In the genomic region with DNA sequence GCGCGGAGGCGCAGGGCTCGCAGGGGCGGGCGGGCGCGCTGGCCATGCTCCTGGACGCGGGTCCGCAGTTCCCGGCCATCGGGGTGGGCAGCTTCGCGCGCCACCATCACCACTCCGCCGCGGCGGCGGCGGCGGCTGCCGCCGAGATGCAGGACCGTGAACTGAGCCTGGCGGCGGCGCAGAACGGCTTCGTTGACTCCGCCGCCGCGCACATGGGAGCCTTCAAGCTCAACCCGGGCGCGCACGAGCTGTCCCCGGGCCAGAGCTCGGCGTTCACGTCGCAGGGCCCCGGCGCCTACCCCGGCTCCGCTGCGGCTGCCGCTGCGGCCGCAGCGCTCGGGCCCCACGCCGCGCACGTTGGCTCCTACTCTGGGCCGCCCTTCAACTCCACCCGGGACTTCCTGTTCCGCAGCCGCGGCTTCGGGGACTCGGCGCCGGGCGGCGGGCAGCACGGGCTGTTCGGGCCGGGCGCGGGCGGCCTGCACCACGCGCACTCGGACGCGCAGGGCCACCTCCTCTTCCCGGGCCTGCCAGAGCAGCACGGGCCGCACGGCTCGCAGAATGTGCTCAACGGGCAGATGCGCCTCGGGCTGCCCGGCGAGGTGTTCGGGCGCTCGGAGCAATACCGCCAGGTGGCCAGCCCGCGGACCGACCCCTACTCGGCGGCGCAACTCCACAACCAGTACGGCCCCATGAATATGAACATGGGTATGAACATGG, we compare ENCODE assay signal across 9 cellular contexts. TPM values are rescaled to one million over a fixed set of nuclear protein-coding genes. Genes with fewer than 3 reads are reported as not detected.
DNase-seq lines count a peak whose midpoint lies in the region; ATAC-seq and TF ChIP-seq lines count a peak whose summit lies in the region.
"Had no signal": no experiment of that assay in that cellular context is flagged by ENCODE, and none has a peak within 500 bp of the region (broad histone marks: within the 10 kb centered on the region; RNA-seq: fewer than 3 reads in every experiment).

No MANE protein-coding gene starts in this region.

- DNase-seq in Right ventricle myocardium superior (peak; percentile 36), cardiac septum (ENCODE audit: low spot score) (no peak), left colon (no peak), upper lobe of right lung (no peak), COLO829 (ENCODE audit: low spot score) (no peak)

- peaks cover 5% of the 10 kb centered on the region for H3K4me1 Mint-ChIP-seq in activated T-helper 17 cell treated with anti-CD3 and anti-CD28 coated beads, Interleukin-2, amount 50 U/mL, for 72 hours

- H3K36me3 ChIP-seq in upper lobe of right lung, result no peaks in the 10 kb centered on the region

- ATAC-seq in Right ventricle myocardium superior (ENCODE audit: poor library complexity) (no peak), left colon (peak; percentile 22), upper lobe of right lung (peak; percentile 15), HG02870 (IDR thresholded peaks at IDR 0.05; ENCODE audit: unreplicated experiment) (no peak), HG02759 (IDR thresholded peaks at IDR 0.05; ENCODE audit: unreplicated experiment) (no peak)
- ATAC-seq in activated T-helper 17 cell treated with anti-CD3 and anti-CD28 coated beads, Interleukin-2, amount 50 U/mL, for 72 hours (replicated peaks), result peak; percentile 7

- H3K9me3 ChIP-seq in upper lobe of right lung, result no peaks in the 10 kb centered on the region

- H3K4me3 Mint-ChIP-seq in activated T-helper 17 cell treated with anti-CD3 and anti-CD28 coated beads, Interleukin-2, amount 50 U/mL, for 72 hours, result no peak overlapping the region

- peaks cover 18% of the 10 kb centered on the region for H3K4me1 ChIP-seq in upper lobe of right lung

- peak overlapping the region; percentile 47 for H3K4me3 ChIP-seq in upper lobe of right lung

- peaks cover 97% of the 10 kb centered on the region for H3K27me3 ChIP-seq in upper lobe of right lung

- H3K27me3 Mint-ChIP-seq in activated T-helper 17 cell treated with anti-CD3 and anti-CD28 coated beads, Interleukin-2, amount 50 U/mL, for 72 hours, result peaks cover 37% of the 10 kb centered on the region

- intact Hi-C loops in Right ventricle myocardium superior (cut with DNase I), result no loop called here
- intact Hi-C loops in cardiac septum (cut with DNase I), result loop anchor here (5.0 to 10.0 kb wide), 2 partner anchors 325 to 533 kb away; no protein-coding TSS in a partner anchor
- intact Hi-C loops in left colon (cut with DNase I, micrococcal nuclease), result no loop called here
- intact Hi-C loops in upper lobe of right lung (cut with DNase I), result no loop called here

- H3K36me3 Mint-ChIP-seq in activated T-helper 17 cell treated with anti-CD3 and anti-CD28 coated beads, Interleukin-2, amount 50 U/mL, for 72 hours (ENCODE audit: low read depth), result peaks cover 27% of the 10 kb centered on the region

- H3K27ac Mint-ChIP-seq in activated T-helper 17 cell treated with anti-CD3 and anti-CD28 coated beads, Interleukin-2, amount 50 U/mL, for 72 hours, result no peak overlapping the region

- no peak for TF ChIP-seq CTCF in upper lobe of right lung (IDR thresholded peaks at IDR 0.05)

- peaks cover 3% of the 10 kb centered on the region for H3K9me3 Mint-ChIP-seq in activated T-helper 17 cell treated with anti-CD3 and anti-CD28 coated beads, Interleukin-2, amount 50 U/mL, for 72 hours

- H3K27ac ChIP-seq in upper lobe of right lung, result no peak overlapping the region

RNA-seq across cellular contexts. Expression of a gene that starts 0.6 kb away (rescaled TPM):
- total RNA-seq in Right ventricle myocardium superior (not detected), cardiac septum (not detected), left colon (under 1 TPM; 0.08 to 0.27 TPM), upper lobe of right lung (not detected)
- total RNA-seq in activated T-helper 17 cell treated with anti-CD3 and anti-CD28 coated beads, Interleukin-2, amount 50 U/mL, for 72 hours, result under 1 TPM in 1 of 2 donors, not detected in 1; 0.84 TPM
- total RNA-seq: pulmonary artery endothelial cell had no signal

RNA-seq across cellular contexts. Expression of a gene that starts 10.6 kb away (rescaled TPM):
- total RNA-seq in Right ventricle myocardium superior (not detected), cardiac septum (0.05 TPM), left colon (not detected), upper lobe of right lung (not detected)
- total RNA-seq in activated T-helper 17 cell treated with anti-CD3 and anti-CD28 coated beads, Interleukin-2, amount 50 U/mL, for 72 hours, result under 1 TPM in 1 of 2 donors, not detected in 1; 0.04 TPM
- total RNA-seq: pulmonary artery endothelial cell had no signal

Comparison
In these comparisons a context has a peak if more than half of its experiments do, and no peak if none do; other contexts are left out.
1. ATAC-seq: peak in activated T-helper 17 cell treated with anti-CD3 and anti-CD28 coated beads, Interleukin-2, amount 50 U/mL, for 72 hours (single experiment), left colon (single experiment) and upper lobe of right lung (single experiment); none in Right ventricle myocardium superior (single experiment), HG02870 (single experiment) and HG02759 (single experiment).